Comparison of ENCODE assay signal across 14 cellular contexts in the genomic region with DNA sequence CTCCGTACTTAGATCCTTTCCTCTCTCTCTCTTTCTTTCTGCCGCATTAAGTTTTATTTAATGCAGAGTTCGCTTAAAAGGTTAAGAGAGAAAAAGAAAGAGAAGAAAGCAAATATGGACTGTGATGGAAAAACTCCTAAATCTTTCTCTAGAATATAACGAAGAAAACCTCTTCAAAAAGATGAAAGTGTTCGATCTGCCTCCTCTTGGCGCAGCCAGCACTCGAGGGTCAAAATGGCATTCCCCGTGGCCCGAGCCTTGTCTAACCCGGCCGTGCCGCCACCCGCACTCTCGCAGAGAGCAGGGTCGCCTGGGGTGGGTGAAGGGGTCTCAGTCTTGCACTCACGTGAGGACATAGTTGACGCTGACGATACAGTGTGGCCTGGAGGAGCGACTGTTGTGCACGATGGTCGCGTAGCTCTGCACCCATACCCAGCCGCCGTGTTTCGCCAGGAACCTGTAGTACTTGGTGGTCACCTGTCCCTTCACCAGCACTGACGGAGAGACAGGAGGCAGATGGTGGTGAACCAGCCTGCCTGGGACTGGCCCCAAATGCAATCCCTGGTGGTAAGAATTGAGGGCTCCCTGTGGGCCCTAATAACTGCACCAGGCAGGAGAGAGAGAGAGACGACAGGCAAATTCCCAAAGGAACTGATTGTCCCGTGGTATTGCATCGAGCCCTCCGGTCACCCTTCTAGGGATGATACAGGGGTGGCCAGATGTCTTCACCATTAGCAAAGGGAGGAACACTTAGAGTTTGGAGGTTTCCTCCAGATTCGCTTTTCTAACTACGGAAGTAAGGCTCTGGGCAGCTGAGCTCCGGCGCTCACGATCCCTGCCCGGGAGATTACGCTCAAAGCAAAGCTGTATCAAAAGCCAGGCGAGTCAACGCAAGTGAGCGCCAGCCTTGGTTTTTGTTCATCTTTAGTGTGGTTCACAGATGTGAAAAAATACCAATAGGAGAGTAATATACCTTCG. TPM values are rescaled to one million over a fixed set of nuclear protein-coding genes. Genes with fewer than 3 reads are reported as not detected.
DNase-seq lines count a peak whose midpoint lies in the region; ATAC-seq and TF ChIP-seq lines count a peak whose summit lies in the region.
"Had no signal": no experiment of that assay in that cellular context is flagged by ENCODE, and none has a peak within 500 bp of the region (broad histone marks: within the 10 kb centered on the region; RNA-seq: fewer than 3 reads in every experiment).

No MANE protein-coding gene starts in this region.

- H2AK5ac ChIP-seq in trophoblast cell (ENCODE audit: low read length) = no peak overlapping the region

- H2BK5ac ChIP-seq in trophoblast cell (ENCODE audit: low read depth, low read length, poor library complexity) = no peak overlapping the region

- H3K27ac Mint-ChIP-seq in endodermal cell (no peak overlapping the region), CD14-positive monocyte (no peak overlapping the region)
- H3K27ac Mint-ChIP-seq: natural killer cell treated with Interleukin-12 subunit alpha and Interleukin-12 subunit beta and Interleukin-15 and Interleukin-18, amount 100 ng/mL, for 72 hours had no signal

- H3K4ac ChIP-seq in trophoblast cell (ENCODE audit: low read depth, low read length) = no peak overlapping the region

- no peak overlapping the region for H2BK120ac ChIP-seq in trophoblast cell (ENCODE audit: insufficient read depth, low read length, poor library complexity)

- H3K79me1 ChIP-seq in trophoblast cell (ENCODE audit: low read length) = no peaks in the 10 kb centered on the region

- H3K4me3 Mint-ChIP-seq in endodermal cell (peak overlapping the region; percentile 46), CD14-positive monocyte (peak overlapping the region in 1 of 2 donors; percentile 58)
- H3K4me3 Mint-ChIP-seq: natural killer cell treated with Interleukin-12 subunit alpha and Interleukin-12 subunit beta and Interleukin-15 and Interleukin-18, amount 100 ng/mL, for 72 hours had no signal

- H3K18ac ChIP-seq in trophoblast cell (ENCODE audit: low read length) = no peak overlapping the region

- 3% methylated on average over 39 of the region's 41 CpGs for WGBS in HUES64
- WGBS in endodermal cell (ENCODE audit: insufficient coverage in 1 of 2, insufficient read length in 1 of 2), 2 experiments = 8 to 12% methylated on average over 23 to 39 of the region's 41 CpGs
- no CpG with 5 or more reads among the region's 41 CpGs for WGBS in trophoblast cell (ENCODE audit: extremely low coverage, insufficient coverage, insufficient read length)

- H3K27me3 Mint-ChIP-seq in endodermal cell (ENCODE audit: insufficient read depth) (peaks cover 5% of the 10 kb centered on the region), CD14-positive monocyte (ENCODE audit: low read depth in 3 of 3) (peaks cover 26 to 55% (median 52%) of the 10 kb centered on the region in 3 donors)

- H3K36me3 Mint-ChIP-seq in endodermal cell (ENCODE audit: low read depth) = no peaks in the 10 kb centered on the region
- peaks cover 0 to 2% of the 10 kb centered on the region in 2 donors for H3K36me3 Mint-ChIP-seq in CD14-positive monocyte
- H3K36me3 Mint-ChIP-seq: natural killer cell treated with Interleukin-12 subunit alpha and Interleukin-12 subunit beta and Interleukin-15 and Interleukin-18, amount 100 ng/mL, for 72 hours had no signal

- no peak overlapping the region for H4K12ac ChIP-seq in trophoblast cell (ENCODE audit: low read depth, low read length)

- H3K36me3 ChIP-seq in ES-I3 (ENCODE audit: insufficient read depth, low read length) = no peaks in the 10 kb centered on the region
- H3K36me3 ChIP-seq in HUES64 (ENCODE audit: insufficient read depth, low read length) = no peaks in the 10 kb centered on the region
- H3K36me3 ChIP-seq in endodermal cell (ENCODE audit: control insufficient read depth, insufficient read depth, low read length) = no peaks in the 10 kb centered on the region
- no peaks in the 10 kb centered on the region for H3K36me3 ChIP-seq in trophoblast cell (ENCODE audit: control insufficient read depth in 1 of 2, insufficient read depth in 2 of 2, low read length in 2 of 2)

- no peak overlapping the region for H4K91ac ChIP-seq in trophoblast cell (ENCODE audit: low read depth, low read length)

- intact Hi-C loops in CD14-positive monocyte (cut with micrococcal nuclease) = no loop called here

- peak; percentile 64 for DNase-seq in endodermal cell
- no peak for DNase-seq in trophoblast cell
- DNase-seq in CD14-positive monocyte (ENCODE audit: low spot score) = no peak
- no peak for DNase-seq in RWPE1 (ENCODE audit: low spot score)
- DNase-seq: central memory CD4-positive, alpha-beta T cell; NCI-H510A; stimulated activated CD4-positive, alpha-beta T cell treated with anti-CD3 and anti-CD28 coated beads, Interleukin-12 subunit alpha, Interleukin-12 subunit beta, amount 100 ng/mL, for 4 hours; stimulated activated CD8-positive, alpha-beta memory T cell treated with anti-CD3 and anti-CD28 coated beads, Interleukin-4, amount 100 ng/mL, for 48 hours; T1000 had no signal

- H3K4me1 Mint-ChIP-seq in endodermal cell = peaks cover 7% of the 10 kb centered on the region
- H3K4me1 Mint-ChIP-seq in CD14-positive monocyte = peaks cover 12% of the 10 kb centered on the region

- H3K9me3 ChIP-seq in ES-I3 (ENCODE audit: control insufficient read depth, insufficient read depth, low read length) (no peaks in the 10 kb centered on the region), HUES64 (ENCODE audit: insufficient read depth, low read depth, low read length) (no peaks in the 10 kb centered on the region), endodermal cell (ENCODE audit: control insufficient read depth, low read length) (no peaks in the 10 kb centered on the region), trophoblast cell (ENCODE audit: insufficient read depth, low read depth, low read length) (peaks cover 6% of the 10 kb centered on the region)

- H3K9ac ChIP-seq in ES-I3 (ENCODE audit: low read depth, low read length) = peak overlapping the region; percentile 43; the same call in 1 of the 2 replicates
- no peak overlapping the region for H3K9ac ChIP-seq in HUES64 (ENCODE audit: low read depth, low read length)
- no peak overlapping the region for H3K9ac ChIP-seq in endodermal cell (ENCODE audit: extremely low read depth, low read length, poor library complexity, severe bottlenecking)
- H3K9ac ChIP-seq in trophoblast cell (ENCODE audit: low read length) = no peak overlapping the region

- H3K27ac ChIP-seq in HUES64 (ENCODE audit: low read depth, low read length) = no peak overlapping the region
- no peak overlapping the region for H3K27ac ChIP-seq in endodermal cell (ENCODE audit: low read depth, low read length)
- H3K27ac ChIP-seq in trophoblast cell (ENCODE audit: low read depth, low read length) = no peak overlapping the region
- no peak overlapping the region for H3K27ac ChIP-seq in RWPE1

- peaks cover 100% of the 10 kb centered on the region for H3K27me3 ChIP-seq in HUES64 (ENCODE audit: insufficient read depth, low read length)
- H3K27me3 ChIP-seq in endodermal cell (ENCODE audit: control insufficient read depth, insufficient read depth, low read length, poor library complexity, severe bottlenecking) = peaks cover 95% of the 10 kb centered on the region
- H3K27me3 ChIP-seq in trophoblast cell (ENCODE audit: insufficient read depth, low read length) = peaks cover 49% of the 10 kb centered on the region

- no peak for ATAC-seq in HG02938 (IDR thresholded peaks at IDR 0.05; ENCODE audit: unreplicated experiment)
- ATAC-seq in GM19328 (IDR thresholded peaks at IDR 0.05; ENCODE audit: unreplicated experiment) = no peak

- no peak overlapping the region for H2AFZ ChIP-seq in trophoblast cell (ENCODE audit: insufficient read depth, low read length, poor library complexity)

- H3K4me3 ChIP-seq in HUES64 (ENCODE audit: low read length) (peak overlapping the region; percentile 34), endodermal cell (ENCODE audit: low read length) (peak overlapping the region; percentile 72), trophoblast cell (ENCODE audit: low read depth, low read length) (no peak overlapping the region)

- H3K4me1 ChIP-seq in ES-I3 (ENCODE audit: insufficient read depth, low read length) (no peaks in the 10 kb centered on the region; the same call in 1 of the 2 replicates), HUES64 (ENCODE audit: insufficient read depth, low read length) (peaks cover 17% of the 10 kb centered on the region), endodermal cell (ENCODE audit: control insufficient read depth, insufficient read depth, low read length) (peaks cover 5% of the 10 kb centered on the region), trophoblast cell (ENCODE audit: control insufficient read depth in 1 of 2, insufficient read depth in 2 of 2, low read length in 2 of 2) (peaks cover 2 to 4% of the 10 kb centered on the region in 2 experiments)

- H3K4me2 ChIP-seq in trophoblast cell (ENCODE audit: low read length) = peak overlapping the region; percentile 13

- no peaks in the 10 kb centered on the region for H3K79me2 ChIP-seq in trophoblast cell (ENCODE audit: control insufficient read depth, insufficient read depth, low read length, poor library complexity)

- no peak overlapping the region for H4K8ac ChIP-seq in trophoblast cell (ENCODE audit: low read depth, low read length)

- TF ChIP-seq CTCF in endodermal cell (conservative IDR thresholded peaks at IDR 0.05) (no peak), CD14-positive monocyte (IDR thresholded peaks at IDR 0.05) (no peak), RWPE1 (conservative IDR thresholded peaks at IDR 0.05; ENCODE audit: low read depth) (no peak)

- H3K9me3 Mint-ChIP-seq in endodermal cell (no peaks in the 10 kb centered on the region), CD14-positive monocyte (peaks cover 3 to 17% (median 10%) of the 10 kb centered on the region in 7 donors)
- H3K9me3 Mint-ChIP-seq: natural killer cell treated with Interleukin-12 subunit alpha and Interleukin-12 subunit beta and Interleukin-15 and Interleukin-18, amount 100 ng/mL, for 72 hours had no signal

- H3K23ac ChIP-seq in trophoblast cell (ENCODE audit: low read length) = no peak overlapping the region

- POLR2A ChIA-PET in RWPE1 (lab: Yijun Ruan, JAX; ENCODE audit: low non-redundant PET) = no interaction called here

- no peak overlapping the region for H3K14ac ChIP-seq in trophoblast cell (ENCODE audit: low read length)

- no peak overlapping the region for H2BK12ac ChIP-seq in trophoblast cell (ENCODE audit: low read length)

- CTCF ChIA-PET in RWPE1 (lab: Yijun Ruan, JAX) = no interaction called here

RNA-seq across cellular contexts. Expression of gene SIM1, which starts 17.5 kb away (rescaled TPM):
- 0.30 TPM for polyA plus RNA-seq in HUES64 (2013, experiment 1 of 2)
- polyA plus RNA-seq in HUES64 (2013, experiment 2 of 2) = 0.06 TPM
- total RNA-seq in endodermal cell = under 1 TPM; 0.07 to 0.31 TPM
- polyA plus RNA-seq in endodermal cell (2013, experiment 1 of 2) = 0.11 TPM
- polyA plus RNA-seq in endodermal cell (2013, experiment 2 of 2) = 0.21 TPM
- polyA plus RNA-seq in trophoblast cell (2013) = not detected in 2 replicates
- not detected for polyA plus RNA-seq in CD14-positive monocyte
- total RNA-seq: natural killer cell treated with Interleukin-12 subunit alpha and Interleukin-12 subunit beta and Interleukin-15 and Interleukin-18, amount 100 ng/mL, for 72 hours had no signal
